In the genomic region with DNA sequence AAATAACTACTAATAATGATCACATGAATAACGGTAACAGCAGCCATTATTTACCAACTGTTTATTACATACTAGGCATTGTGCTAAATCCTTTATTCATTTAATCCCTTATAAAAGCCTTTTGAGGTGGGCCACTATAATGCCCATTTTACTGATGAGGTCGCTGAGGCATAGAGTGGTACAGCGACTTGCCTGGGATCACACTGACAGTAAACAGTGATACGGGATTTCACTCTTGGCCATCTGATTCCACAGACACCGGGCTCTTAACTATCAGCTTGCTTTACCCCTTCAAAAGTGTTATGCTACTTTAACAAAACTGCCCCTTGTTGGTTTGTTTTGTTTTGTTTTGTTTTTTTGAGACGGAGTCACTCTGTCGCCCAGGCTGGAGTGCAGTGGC, we compare ENCODE assay signal across 1 cellular context.
TF ChIP-seq lines count a peak whose summit lies in the region.

No MANE protein-coding gene starts in this region.

TF ChIP-seq in HepG2, 621 proteins besides CTCF, POLR2A, EP300 and RAD21 (continued from another document):
- TF ChIP-seq, protein P1, sequence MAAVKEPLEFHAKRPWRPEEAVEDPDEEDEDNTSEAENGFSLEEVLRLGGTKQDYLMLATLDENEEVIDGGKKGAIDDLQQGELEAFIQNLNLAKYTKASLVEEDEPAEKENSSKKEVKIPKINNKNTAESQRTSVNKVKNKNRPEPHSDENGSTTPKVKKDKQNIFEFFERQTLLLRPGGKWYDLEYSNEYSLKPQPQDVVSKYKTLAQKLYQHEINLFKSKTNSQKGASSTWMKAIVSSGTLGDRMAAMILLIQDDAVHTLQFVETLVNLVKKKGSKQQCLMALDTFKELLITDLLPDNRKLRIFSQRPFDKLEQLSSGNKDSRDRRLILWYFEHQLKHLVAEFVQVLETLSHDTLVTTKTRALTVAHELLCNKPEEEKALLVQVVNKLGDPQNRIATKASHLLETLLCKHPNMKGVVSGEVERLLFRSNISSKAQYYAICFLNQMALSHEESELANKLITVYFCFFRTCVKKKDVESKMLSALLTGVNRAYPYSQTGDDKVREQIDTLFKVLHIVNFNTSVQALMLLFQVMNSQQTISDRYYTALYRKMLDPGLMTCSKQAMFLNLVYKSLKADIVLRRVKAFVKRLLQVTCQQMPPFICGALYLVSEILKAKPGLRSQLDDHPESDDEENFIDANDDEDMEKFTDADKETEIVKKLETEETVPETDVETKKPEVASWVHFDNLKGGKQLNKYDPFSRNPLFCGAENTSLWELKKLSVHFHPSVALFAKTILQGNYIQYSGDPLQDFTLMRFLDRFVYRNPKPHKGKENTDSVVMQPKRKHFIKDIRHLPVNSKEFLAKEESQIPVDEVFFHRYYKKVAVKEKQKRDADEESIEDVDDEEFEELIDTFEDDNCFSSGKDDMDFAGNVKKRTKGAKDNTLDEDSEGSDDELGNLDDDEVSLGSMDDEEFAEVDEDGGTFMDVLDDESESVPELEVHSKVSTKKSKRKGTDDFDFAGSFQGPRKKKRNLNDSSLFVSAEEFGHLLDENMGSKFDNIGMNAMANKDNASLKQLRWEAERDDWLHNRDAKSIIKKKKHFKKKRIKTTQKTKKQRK (IDR thresholded peaks at IDR 0.05; ENCODE audit: low read length) = no peak
- TF ChIP-seq NRL (CRISPR knock-in tag; IDR thresholded peaks at IDR 0.05; ENCODE audit: borderline replicate concordance) (no peak), ZNF629 (CRISPR knock-in tag; conservative IDR thresholded peaks at IDR 0.05) (peak; percentile 71), ZMYM3 (CRISPR knock-in tag; IDR thresholded peaks at IDR 0.05) (no peak), BHLHE40 (IDR thresholded peaks at IDR 0.05; ENCODE audit: low read length) (no peak), ZFP82 (CRISPR knock-in tag; IDR thresholded peaks at IDR 0.05; ENCODE audit: borderline replicate concordance) (no peak), ZNF720 (CRISPR knock-in tag; IDR thresholded peaks at IDR 0.05) (no peak), SOX6 (IDR thresholded peaks at IDR 0.05) (no peak), SOX6 (CRISPR knock-in tag; IDR thresholded peaks at IDR 0.05) (no peak), NBN (conservative IDR thresholded peaks at IDR 0.05) (no peak), SRSF9 (IDR thresholded peaks at IDR 0.05; ENCODE audit: borderline replicate concordance, insufficient read depth, low read depth, low read length, poor library complexity, severe bottlenecking) (no peak), ZNF709 (CRISPR knock-in tag; IDR thresholded peaks at IDR 0.05) (no peak)
- TF ChIP-seq, protein P2, sequence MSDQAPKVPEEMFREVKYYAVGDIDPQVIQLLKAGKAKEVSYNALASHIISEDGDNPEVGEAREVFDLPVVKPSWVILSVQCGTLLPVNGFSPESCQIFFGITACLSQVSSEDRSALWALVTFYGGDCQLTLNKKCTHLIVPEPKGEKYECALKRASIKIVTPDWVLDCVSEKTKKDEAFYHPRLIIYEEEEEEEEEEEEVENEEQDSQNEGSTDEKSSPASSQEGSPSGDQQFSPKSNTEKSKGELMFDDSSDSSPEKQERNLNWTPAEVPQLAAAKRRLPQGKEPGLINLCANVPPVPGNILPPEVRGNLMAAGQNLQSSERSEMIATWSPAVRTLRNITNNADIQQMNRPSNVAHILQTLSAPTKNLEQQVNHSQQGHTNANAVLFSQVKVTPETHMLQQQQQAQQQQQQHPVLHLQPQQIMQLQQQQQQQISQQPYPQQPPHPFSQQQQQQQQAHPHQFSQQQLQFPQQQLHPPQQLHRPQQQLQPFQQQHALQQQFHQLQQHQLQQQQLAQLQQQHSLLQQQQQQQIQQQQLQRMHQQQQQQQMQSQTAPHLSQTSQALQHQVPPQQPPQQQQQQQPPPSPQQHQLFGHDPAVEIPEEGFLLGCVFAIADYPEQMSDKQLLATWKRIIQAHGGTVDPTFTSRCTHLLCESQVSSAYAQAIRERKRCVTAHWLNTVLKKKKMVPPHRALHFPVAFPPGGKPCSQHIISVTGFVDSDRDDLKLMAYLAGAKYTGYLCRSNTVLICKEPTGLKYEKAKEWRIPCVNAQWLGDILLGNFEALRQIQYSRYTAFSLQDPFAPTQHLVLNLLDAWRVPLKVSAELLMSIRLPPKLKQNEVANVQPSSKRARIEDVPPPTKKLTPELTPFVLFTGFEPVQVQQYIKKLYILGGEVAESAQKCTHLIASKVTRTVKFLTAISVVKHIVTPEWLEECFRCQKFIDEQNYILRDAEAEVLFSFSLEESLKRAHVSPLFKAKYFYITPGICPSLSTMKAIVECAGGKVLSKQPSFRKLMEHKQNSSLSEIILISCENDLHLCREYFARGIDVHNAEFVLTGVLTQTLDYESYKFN (CRISPR knock-in tag; conservative IDR thresholded peaks at IDR 0.05) = no peak
- TF ChIP-seq, protein P3, sequence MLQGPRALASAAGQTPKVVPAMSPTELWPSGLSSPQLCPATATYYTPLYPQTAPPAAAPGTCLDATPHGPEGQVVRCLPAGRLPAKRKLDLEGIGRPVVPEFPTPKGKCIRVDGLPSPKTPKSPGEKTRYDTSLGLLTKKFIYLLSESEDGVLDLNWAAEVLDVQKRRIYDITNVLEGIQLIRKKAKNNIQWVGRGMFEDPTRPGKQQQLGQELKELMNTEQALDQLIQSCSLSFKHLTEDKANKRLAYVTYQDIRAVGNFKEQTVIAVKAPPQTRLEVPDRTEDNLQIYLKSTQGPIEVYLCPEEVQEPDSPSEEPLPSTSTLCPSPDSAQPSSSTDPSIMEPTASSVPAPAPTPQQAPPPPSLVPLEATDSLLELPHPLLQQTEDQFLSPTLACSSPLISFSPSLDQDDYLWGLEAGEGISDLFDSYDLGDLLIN (CRISPR knock-in tag; IDR thresholded peaks at IDR 0.05; ENCODE audit: borderline replicate concordance) = no peak
- TF ChIP-seq, protein P4, sequence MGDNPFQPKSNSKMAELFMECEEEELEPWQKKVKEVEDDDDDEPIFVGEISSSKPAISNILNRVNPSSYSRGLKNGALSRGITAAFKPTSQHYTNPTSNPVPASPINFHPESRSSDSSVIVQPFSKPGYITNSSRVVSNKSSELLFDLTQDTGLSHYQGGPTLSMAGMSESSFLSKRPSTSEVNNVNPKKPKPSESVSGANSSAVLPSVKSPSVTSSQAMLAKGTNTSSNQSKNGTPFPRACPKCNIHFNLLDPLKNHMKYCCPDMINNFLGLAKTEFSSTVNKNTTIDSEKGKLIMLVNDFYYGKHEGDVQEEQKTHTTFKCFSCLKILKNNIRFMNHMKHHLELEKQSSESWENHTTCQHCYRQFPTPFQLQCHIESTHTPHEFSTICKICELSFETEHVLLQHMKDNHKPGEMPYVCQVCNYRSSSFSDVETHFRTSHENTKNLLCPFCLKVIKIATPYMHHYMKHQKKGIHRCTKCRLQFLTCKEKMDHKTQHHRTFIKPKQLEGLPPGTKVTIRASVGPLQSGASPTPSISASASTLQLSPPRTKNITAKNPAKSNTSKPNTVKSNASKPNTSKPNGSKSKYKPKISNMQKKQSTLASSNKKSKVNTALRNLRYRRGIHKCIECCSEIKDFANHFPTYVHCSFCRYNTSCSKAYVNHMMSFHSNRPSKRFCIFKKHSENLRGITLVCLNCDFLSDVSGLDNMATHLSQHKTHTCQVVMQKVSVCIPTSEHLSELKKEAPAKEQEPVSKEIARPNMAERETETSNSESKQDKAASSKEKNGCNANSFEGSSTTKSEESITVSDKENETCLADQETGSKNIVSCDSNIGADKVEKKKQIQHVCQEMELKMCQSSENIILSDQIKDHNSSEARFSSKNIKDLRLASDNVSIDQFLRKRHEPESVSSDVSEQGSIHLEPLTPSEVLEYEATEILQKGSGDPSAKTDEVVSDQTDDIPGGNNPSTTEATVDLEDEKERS (CRISPR knock-in tag; IDR thresholded peaks at IDR 0.05) = no peak
- TF ChIP-seq, protein P5, sequence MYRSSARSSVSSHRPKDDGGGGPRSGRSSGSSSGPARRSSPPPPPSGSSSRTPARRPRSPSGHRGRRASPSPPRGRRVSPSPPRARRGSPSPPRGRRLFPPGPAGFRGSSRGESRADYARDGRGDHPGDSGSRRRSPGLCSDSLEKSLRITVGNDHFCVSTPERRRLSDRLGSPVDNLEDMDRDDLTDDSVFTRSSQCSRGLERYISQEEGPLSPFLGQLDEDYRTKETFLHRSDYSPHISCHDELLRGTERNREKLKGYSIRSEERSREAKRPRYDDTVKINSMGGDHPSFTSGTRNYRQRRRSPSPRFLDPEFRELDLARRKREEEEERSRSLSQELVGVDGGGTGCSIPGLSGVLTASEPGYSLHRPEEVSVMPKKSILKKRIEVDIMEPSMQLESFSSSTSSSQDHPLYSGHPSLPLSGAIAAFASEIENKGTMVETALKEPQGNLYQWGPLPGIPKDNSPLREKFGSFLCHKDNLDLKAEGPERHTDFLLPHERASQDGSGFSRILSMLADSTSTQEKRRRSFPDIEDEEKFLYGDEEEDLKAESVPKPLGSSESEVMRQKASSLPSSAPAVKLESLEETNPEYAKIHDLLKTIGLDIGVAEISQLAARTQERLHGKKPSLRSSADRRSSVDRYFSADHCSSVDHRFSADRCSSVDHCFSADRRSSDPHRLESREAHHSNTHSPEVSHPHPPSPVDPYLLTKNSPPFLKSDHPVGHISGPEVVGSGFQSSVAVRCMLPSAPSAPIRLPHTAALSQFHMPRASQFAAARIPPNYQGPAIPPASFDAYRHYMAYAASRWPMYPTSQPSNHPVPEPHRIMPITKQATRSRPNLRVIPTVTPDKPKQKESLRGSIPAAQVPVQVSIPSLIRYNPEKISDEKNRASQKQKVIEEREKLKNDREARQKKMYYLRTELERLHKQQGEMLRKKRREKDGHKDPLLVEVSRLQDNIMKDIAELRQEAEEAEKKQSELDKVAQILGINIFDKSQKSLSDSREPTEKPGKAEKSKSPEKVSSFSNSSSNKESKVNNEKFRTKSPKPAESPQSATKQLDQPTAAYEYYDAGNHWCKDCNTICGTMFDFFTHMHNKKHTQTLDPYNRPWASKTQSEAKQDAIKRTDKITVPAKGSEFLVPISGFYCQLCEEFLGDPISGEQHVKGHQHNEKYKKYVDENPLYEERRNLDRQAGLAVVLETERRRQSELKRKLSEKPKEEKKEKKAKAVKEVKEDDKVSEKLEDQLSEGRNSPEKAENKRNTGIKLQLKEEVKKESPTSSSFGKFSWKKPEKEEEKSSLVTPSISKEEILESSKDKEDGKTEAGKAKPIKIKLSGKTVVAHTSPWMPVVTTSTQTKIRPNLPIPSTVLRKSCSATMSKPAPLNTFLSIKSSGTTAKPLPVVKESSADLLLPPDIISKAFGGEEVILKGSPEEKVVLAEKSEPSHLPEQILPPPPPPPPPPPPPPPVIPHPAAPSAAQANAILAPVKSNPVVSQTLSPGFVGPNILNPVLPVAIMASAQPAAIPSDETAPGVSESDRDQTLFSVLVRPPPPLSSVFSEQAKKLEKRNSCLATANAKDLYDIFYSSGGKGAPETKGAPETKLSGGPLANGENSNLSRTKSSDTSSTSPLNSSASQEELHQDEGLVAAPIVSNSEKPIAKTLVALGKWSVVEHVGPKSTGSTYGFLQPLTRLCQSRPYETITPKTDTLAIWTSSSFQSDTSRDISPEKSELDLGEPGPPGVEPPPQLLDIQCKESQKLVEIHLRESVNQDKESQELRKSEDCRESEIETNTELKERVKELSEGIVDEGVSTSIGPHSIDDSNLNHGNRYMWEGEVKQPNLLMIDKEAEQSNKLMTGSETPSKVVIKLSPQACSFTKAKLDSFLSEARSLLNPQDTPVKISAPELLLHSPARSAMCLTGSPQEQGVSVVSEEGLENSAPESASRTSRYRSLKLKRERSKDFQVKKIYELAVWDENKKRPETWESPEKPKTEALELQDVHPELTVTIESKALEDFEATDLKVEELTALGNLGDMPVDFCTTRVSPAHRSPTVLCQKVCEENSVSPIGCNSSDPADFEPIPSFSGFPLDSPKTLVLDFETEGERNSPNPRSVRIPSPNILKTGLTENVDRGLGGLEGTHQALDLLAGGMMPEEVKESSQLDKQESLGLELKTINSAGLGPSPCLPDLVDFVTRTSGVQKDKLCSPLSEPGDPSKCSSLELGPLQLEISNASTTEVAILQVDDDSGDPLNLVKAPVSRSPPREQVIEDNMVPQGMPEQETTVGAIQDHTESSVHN (CRISPR knock-in tag; IDR thresholded peaks at IDR 0.05) = no peak
- TF ChIP-seq, protein P6, sequence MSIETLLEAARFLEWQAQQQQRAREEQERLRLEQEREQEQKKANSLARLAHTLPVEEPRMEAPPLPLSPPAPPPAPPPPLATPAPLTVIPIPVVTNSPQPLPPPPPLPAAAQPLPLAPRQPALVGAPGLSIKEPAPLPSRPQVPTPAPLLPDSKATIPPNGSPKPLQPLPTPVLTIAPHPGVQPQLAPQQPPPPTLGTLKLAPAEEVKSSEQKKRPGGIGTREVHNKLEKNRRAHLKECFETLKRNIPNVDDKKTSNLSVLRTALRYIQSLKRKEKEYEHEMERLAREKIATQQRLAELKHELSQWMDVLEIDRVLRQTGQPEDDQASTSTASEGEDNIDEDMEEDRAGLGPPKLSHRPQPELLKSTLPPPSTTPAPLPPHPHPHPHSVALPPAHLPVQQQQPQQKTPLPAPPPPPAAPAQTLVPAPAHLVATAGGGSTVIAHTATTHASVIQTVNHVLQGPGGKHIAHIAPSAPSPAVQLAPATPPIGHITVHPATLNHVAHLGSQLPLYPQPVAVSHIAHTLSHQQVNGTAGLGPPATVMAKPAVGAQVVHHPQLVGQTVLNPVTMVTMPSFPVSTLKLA (IDR thresholded peaks at IDR 0.05) = no peak
